3 cellular contexts compared by ENCODE assay signal in the genomic region with DNA sequence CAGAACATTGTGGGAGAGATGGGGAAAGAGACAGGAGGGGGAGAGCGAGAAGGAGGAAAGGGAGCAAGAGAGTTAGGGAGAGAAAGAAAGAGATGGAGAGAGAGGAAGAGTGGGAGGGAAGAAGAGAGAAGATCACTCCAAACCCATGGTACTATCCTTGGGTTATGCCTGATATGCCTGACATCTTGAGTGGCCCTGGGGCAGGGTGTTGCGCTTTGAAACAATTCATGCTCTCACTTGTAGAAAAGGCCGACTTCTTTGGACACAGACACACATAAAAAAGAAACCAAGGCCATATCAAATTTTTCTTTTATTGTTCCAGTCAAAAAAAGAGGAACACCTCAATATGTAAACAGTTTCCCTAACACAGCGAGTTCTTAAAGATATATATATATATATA.
TF ChIP-seq lines count a peak whose summit lies in the region.

No MANE protein-coding gene starts in this region.

TF ChIP-seq in SK-N-SH, 30 proteins besides CTCF, POLR2A, EP300 and RAD21 (continues in another document):
- TF ChIP-seq FOXM1 (IDR thresholded peaks at IDR 0.05; ENCODE audit: low read depth) (no peak), ELF1 (IDR thresholded peaks at IDR 0.05) (no peak), FOXJ3 (CRISPR knock-in tag; IDR thresholded peaks at IDR 0.05) (no peak), MEF2A (IDR thresholded peaks at IDR 0.05; ENCODE audit: borderline replicate concordance, low read depth) (no peak), USF1 (IDR thresholded peaks at IDR 0.05; ENCODE audit: borderline replicate concordance, low read depth) (no peak), GATA2 (CRISPR knock-in tag; IDR thresholded peaks at IDR 0.05) (no peak), REST (IDR thresholded peaks at IDR 0.05; ENCODE audit: low read depth, low read length) (no peak)
- TF ChIP-seq, protein P1, sequence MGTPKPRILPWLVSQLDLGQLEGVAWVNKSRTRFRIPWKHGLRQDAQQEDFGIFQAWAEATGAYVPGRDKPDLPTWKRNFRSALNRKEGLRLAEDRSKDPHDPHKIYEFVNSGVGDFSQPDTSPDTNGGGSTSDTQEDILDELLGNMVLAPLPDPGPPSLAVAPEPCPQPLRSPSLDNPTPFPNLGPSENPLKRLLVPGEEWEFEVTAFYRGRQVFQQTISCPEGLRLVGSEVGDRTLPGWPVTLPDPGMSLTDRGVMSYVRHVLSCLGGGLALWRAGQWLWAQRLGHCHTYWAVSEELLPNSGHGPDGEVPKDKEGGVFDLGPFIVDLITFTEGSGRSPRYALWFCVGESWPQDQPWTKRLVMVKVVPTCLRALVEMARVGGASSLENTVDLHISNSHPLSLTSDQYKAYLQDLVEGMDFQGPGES (IDR thresholded peaks at IDR 0.05; ENCODE audit: low read depth, low read length) = no peak
- TF ChIP-seq, protein P2, sequence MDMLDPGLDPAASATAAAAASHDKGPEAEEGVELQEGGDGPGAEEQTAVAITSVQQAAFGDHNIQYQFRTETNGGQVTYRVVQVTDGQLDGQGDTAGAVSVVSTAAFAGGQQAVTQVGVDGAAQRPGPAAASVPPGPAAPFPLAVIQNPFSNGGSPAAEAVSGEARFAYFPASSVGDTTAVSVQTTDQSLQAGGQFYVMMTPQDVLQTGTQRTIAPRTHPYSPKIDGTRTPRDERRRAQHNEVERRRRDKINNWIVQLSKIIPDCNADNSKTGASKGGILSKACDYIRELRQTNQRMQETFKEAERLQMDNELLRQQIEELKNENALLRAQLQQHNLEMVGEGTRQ (IDR thresholded peaks at IDR 0.05; ENCODE audit: borderline replicate concordance, low read depth, low read length) = no peak

TF ChIP-seq in SK-N-SH treated with all-trans-retinoic acid at 6 μM for 48 hours, 23 proteins besides CTCF, POLR2A, EP300 and RAD21:
- TF ChIP-seq ZNF8 (CRISPR knock-in tag; IDR thresholded peaks at IDR 0.05) (no peak), TCF4 (CRISPR knock-in tag; IDR thresholded peaks at IDR 0.05; ENCODE audit: borderline replicate concordance) (no peak), BACH2 (CRISPR knock-in tag; IDR thresholded peaks at IDR 0.05; ENCODE audit: borderline replicate concordance) (no peak), ZNF70 (CRISPR knock-in tag; IDR thresholded peaks at IDR 0.05) (no peak), ESRRG (CRISPR knock-in tag; IDR thresholded peaks at IDR 0.05) (no peak), ISL1 (CRISPR knock-in tag; IDR thresholded peaks at IDR 0.05) (no peak), ARNTL (CRISPR knock-in tag; IDR thresholded peaks at IDR 0.05; ENCODE audit: borderline replicate concordance, low read depth) (no peak), PPARA (CRISPR knock-in tag; IDR thresholded peaks at IDR 0.05; ENCODE audit: borderline replicate concordance) (no peak), PATZ1 (CRISPR knock-in tag; IDR thresholded peaks at IDR 0.05; ENCODE audit: borderline replicate concordance) (no peak)
- TF ChIP-seq, protein P3, sequence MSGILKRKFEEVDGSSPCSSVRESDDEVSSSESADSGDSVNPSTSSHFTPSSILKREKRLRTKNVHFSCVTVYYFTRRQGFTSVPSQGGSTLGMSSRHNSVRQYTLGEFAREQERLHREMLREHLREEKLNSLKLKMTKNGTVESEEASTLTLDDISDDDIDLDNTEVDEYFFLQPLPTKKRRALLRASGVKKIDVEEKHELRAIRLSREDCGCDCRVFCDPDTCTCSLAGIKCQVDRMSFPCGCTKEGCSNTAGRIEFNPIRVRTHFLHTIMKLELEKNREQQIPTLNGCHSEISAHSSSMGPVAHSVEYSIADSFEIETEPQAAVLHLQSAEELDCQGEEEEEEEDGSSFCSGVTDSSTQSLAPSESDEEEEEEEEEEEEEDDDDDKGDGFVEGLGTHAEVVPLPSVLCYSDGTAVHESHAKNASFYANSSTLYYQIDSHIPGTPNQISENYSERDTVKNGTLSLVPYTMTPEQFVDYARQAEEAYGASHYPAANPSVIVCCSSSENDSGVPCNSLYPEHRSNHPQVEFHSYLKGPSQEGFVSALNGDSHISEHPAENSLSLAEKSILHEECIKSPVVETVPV (CRISPR knock-in tag; IDR thresholded peaks at IDR 0.05) = no peak
- TF ChIP-seq, protein P4, sequence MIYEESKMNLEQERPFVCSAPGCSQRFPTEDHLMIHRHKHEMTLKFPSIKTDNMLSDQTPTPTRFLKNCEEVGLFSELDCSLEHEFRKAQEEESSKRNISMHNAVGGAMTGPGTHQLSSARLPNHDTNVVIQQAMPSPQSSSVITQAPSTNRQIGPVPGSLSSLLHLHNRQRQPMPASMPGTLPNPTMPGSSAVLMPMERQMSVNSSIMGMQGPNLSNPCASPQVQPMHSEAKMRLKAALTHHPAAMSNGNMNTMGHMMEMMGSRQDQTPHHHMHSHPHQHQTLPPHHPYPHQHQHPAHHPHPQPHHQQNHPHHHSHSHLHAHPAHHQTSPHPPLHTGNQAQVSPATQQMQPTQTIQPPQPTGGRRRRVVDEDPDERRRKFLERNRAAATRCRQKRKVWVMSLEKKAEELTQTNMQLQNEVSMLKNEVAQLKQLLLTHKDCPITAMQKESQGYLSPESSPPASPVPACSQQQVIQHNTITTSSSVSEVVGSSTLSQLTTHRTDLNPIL (CRISPR knock-in tag; IDR thresholded peaks at IDR 0.05; ENCODE audit: low read depth) = no peak

TF ChIP-seq in H1, 55 proteins besides CTCF, POLR2A, EP300 and RAD21:
- TF ChIP-seq SAP30 (IDR thresholded peaks at IDR 0.05; ENCODE audit: insufficient read depth, insufficient replicate concordance, low read length) (no peak), CHD7 (IDR thresholded peaks at IDR 0.05; ENCODE audit: insufficient replicate concordance, low read length) (no peak)
